Comparison of ENCODE assay signal across 1 cellular context in the genomic region with DNA sequence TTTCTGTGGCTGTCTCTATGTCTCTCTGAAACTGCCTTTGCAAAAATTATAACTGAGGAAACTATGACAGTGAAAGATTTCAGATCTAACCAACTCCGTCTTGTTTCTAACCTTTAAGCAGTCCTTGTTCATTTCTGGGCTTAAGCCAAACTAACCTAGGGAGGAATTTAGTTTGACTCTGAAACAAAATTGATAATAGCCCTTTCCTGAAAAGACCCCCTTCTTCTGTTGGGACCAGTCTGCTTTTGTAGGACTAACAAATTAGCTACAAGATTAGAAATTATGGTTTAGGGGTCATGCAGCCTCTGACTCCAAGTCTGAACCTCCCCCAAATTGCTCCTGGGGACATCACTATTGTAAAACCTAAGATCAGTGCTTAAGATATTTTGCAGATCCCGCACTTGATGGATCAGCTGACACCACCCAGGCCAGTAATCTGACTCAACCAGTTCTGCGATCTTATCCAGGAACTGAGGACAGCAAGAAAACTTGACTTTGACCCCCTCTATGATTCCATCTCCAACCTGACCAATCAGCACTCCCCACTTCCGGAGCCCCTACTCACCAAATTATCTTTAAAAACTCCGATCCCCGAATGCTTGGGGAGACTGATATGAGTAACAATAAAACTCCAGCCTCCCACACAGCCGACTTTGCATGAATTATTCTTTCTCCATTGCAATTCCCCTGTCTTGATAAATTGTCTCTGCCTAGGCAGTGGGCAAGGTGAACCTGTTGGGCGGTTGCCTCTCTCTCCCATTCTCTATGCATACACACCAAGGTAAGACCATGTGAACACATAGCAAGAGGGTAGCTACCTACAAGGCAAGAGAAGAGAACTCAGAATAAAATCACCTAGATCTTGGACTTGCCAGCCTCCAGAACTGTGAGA.
TF ChIP-seq lines count a peak whose summit lies in the region.

No MANE protein-coding gene starts in this region.

TF ChIP-seq in endothelial cell of umbilical vein, 7 proteins besides CTCF, POLR2A, EP300 and RAD21:
- TF ChIP-seq FOS (IDR thresholded peaks at IDR 0.05; ENCODE audit: borderline replicate concordance, insufficient read depth, low read length) (no peak), EZH2 (IDR thresholded peaks at IDR 0.05; ENCODE audit: borderline replicate concordance, low read depth, low read length, severe bottlenecking) (no peak), GATA2 (IDR thresholded peaks at IDR 0.05; ENCODE audit: insufficient read depth, insufficient read length, low read depth, low read length) (no peak), MAX (IDR thresholded peaks at IDR 0.05; ENCODE audit: insufficient read depth, insufficient read length) (no peak), JUN (IDR thresholded peaks at IDR 0.05; ENCODE audit: borderline replicate concordance, insufficient read depth, insufficient read length, low read depth) (no peak), MYC (IDR thresholded peaks at IDR 0.05; ENCODE audit: low read depth, low read length) (no peak), POLR2AphosphoS5 (IDR thresholded peaks at IDR 0.05; ENCODE audit: insufficient read depth, low read depth, low read length) (no peak)
